18 cellular contexts compared by ENCODE assay signal in genomic region chr2:236341721-236342120, GRCh38.
"Had no signal": no experiment of that assay in that cellular context is flagged by ENCODE, and none has a peak within 500 bp of the region (broad histone marks: within the 10 kb centered on the region; RNA-seq: fewer than 3 reads in every experiment).

No MANE protein-coding gene starts in this region.

- H3K36me3 ChIP-seq: adrenal gland, esophagus squamous epithelium, neutrophil, suprapubic skin had no signal

- H3K79me2 ChIP-seq: parathyroid adenoma had no signal

- DNase-seq: activated CD4-positive, alpha-beta T cell treated with anti-CD3 and anti-CD28 coated beads, Interleukin-2, amount 50 U/mL, for 48 hours; activated naive CD4-positive, alpha-beta T cell treated with anti-CD3 and anti-CD28 coated beads, Interleukin-2, amount 50 U/mL, for 16 hours; adrenal gland; esophagus squamous epithelium; left cardiac atrium; stimulated activated CD4-positive, alpha-beta T cell treated with anti-CD3 and anti-CD28 coated beads, Interleukin-15, amount 100 ng/mL, for 24 hours; stimulated activated CD4-positive, alpha-beta T cell treated with anti-CD3 and anti-CD28 coated beads, Interleukin-4, amount 100 ng/mL, for 1 hour; stimulated activated naive CD4-positive, alpha-beta T cell treated with Interleukin-2 at 50 U/mL for 16 hours; T-helper 1 cell; T1000; trophoblast cell had no signal

- H3K27ac ChIP-seq: adrenal gland, esophagus squamous epithelium, neutrophil, parathyroid adenoma, skin epidermis, suprapubic skin had no signal

- H3K27me3 ChIP-seq: adrenal gland, esophagus squamous epithelium, neutrophil had no signal

- FAIRE-seq: endothelial cell of umbilical vein had no signal

- H3K4me3 ChIP-seq: adrenal gland, esophagus squamous epithelium, lung, skin epidermis, suprapubic skin had no signal

- H3K4me1 ChIP-seq: adrenal gland, parathyroid adenoma had no signal

- H3K9ac ChIP-seq: parathyroid adenoma had no signal

- H2AFZ ChIP-seq: parathyroid adenoma had no signal

- H3K9me3 ChIP-seq: adrenal gland, esophagus squamous epithelium, neutrophil, suprapubic skin had no signal

- ATAC-seq: left cardiac atrium, SK-N-SH treated with all-trans-retinoic acid at 6 μM for 48 hours had no signal
